Comparison of ENCODE assay signal across 11 cellular contexts in the genomic region with DNA sequence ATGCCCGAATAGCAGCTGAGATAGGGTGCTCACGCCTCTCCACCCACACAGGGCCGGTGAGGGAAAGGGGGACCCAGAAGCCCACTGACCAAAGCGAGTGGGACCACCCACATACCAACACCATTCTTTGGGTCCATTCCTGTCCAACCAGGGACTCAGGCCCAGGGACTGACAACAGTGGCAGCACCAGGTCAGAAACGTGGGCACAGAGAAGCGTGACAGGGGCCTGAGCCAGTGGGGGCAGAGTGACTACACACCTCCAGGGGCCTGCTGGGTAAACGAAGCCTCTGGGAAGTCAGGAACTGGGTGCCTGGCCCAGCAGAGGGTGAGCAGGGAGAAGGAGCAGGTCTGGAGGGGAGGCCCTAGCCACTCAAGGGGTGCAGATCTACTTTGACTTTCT. TPM values are rescaled to one million over a fixed set of nuclear protein-coding genes. Genes with fewer than 3 reads are reported as not detected.
DNase-seq lines count a peak whose midpoint lies in the region; ATAC-seq, FAIRE-seq and TF ChIP-seq lines count a peak whose summit lies in the region.
"Had no signal": no experiment of that assay in that cellular context is flagged by ENCODE, and none has a peak within 500 bp of the region (broad histone marks: within the 10 kb centered on the region; RNA-seq: fewer than 3 reads in every experiment).

No MANE protein-coding gene starts in this region.

- H3K27ac Mint-ChIP-seq in immature natural killer cell: no peak overlapping the region
- no peak overlapping the region for H3K27ac Mint-ChIP-seq in activated naive CD4-positive, alpha-beta T cell treated with anti-CD3 and anti-CD28 coated beads for 36 hours

- H3K4me1 Mint-ChIP-seq in immature natural killer cell: peaks cover 0 to 4% of the 10 kb centered on the region in 2 donors
- H3K4me1 Mint-ChIP-seq in activated naive CD4-positive, alpha-beta T cell treated with anti-CD3 and anti-CD28 coated beads for 36 hours (ENCODE audit: low read depth): peaks cover 8% of the 10 kb centered on the region

- DNase-seq in HepG2 (ENCODE audit: low spot score): no peak
- DNase-seq in right lobe of liver: no peak
- DNase-seq in Right ventricle myocardium inferior (ENCODE audit: missing footprints): no peak
- peak; percentile 73 for DNase-seq in posterior vena cava (ENCODE audit: low spot score)
- no peak for DNase-seq in D721Med (ENCODE audit: insufficient read length, low spot score)
- no peak for DNase-seq in immature natural killer cell
- DNase-seq in D341Med (ENCODE audit: low spot score): no peak
- no peak for DNase-seq in activated naive CD4-positive, alpha-beta T cell treated with anti-CD3 and anti-CD28 coated beads for 36 hours
- DNase-seq: brain microvascular endothelial cell had no signal

- no peak for TF ChIP-seq POLR2A in HepG2 (IDR thresholded peaks at IDR 0.05; ENCODE audit: insufficient read depth in 1 of 2, low read depth in 2 of 2, low read length in 2 of 2)
- no peak for TF ChIP-seq POLR2A in right lobe of liver (IDR thresholded peaks at IDR 0.05)

- H3K27me3 ChIP-seq in HepG2 (ENCODE audit: control insufficient read depth in 1 of 2, insufficient read depth in 2 of 2, low read length in 2 of 2) (no peaks in the 10 kb centered on the region), right lobe of liver (no peaks in the 10 kb centered on the region)
- H3K27me3 ChIP-seq: brain microvascular endothelial cell had no signal

- FAIRE-seq in HepG2 (lab: Jason Lieb, UNC) (no peak), D721Med (lab: Jason Lieb, UNC) (no peak)

- BruUV-seq in HepG2 (replicated peaks; lab: Mats Ljungman, UMichigan): TSS peak; percentile 43

- no peaks in the 10 kb centered on the region for H4K20me1 ChIP-seq in HepG2 (ENCODE audit: insufficient read depth, low read length)

- H3K4me3 Mint-ChIP-seq in immature natural killer cell: no peak overlapping the region
- H3K4me3 Mint-ChIP-seq in activated naive CD4-positive, alpha-beta T cell treated with anti-CD3 and anti-CD28 coated beads for 36 hours: no peak overlapping the region

- H3K9me3 ChIP-seq in HepG2 (ENCODE audit: low read length): no peaks in the 10 kb centered on the region
- H3K9me3 ChIP-seq in right lobe of liver: no peaks in the 10 kb centered on the region

- in situ Hi-C loops in HepG2 (cut with HindIII; ENCODE audit: extremely low pct_ligation_motif_present, low pct_unique_long_range_greater_than_20kb): no loop called here

- WGBS in HepG2 (ENCODE audit: low lambda C conversion rate): 75% methylated on average over 7 of the region's 7 CpGs
- WGBS in right lobe of liver (ENCODE audit: insufficient coverage, low coverage, low lambda C conversion rate, missing lambda C conversion rate): 41% methylated on average over 7 of the region's 7 CpGs

- peaks cover 0 to 18% of the 10 kb centered on the region in 2 experiments; a peak in 2 of 5 replicates for H3K36me3 ChIP-seq in HepG2 (replicated peaks in 1 of 2; ENCODE audit: control insufficient read depth in 1 of 2, insufficient read depth in 2 of 2, low read length in 2 of 2)
- H3K36me3 ChIP-seq in right lobe of liver: peaks cover 0 to 34% (median 18%) of the 10 kb centered on the region in 4 donors

- H3K36me3 Mint-ChIP-seq in immature natural killer cell: peaks cover 4 to 25% (median 4%) of the 10 kb centered on the region in 3 donors
- H3K36me3 Mint-ChIP-seq in activated naive CD4-positive, alpha-beta T cell treated with anti-CD3 and anti-CD28 coated beads for 36 hours (ENCODE audit: low read depth): peaks cover 6% of the 10 kb centered on the region

- H3K9ac ChIP-seq in HepG2 (ENCODE audit: insufficient read depth, low read depth, low read length): no peak overlapping the region

- no peak overlapping the region for H3K4me2 ChIP-seq in HepG2 (ENCODE audit: low read depth, low read length)

- H3K4me1 ChIP-seq in HepG2 (ENCODE audit: insufficient read depth, low read length): peaks cover 33% of the 10 kb centered on the region
- H3K4me1 ChIP-seq in right lobe of liver: peaks cover 0 to 21% (median 11%) of the 10 kb centered on the region in 4 donors

- CTCF ChIA-PET in HepG2 (lab: Yijun Ruan, JAX; ENCODE audit: low intra/inter-chr PET ratio, low total read pairs): interaction anchor here (1.4 to 2.3 kb wide), 2 partner anchors 34 to 125 kb away, joined by 4 to 36 read pairs; no protein-coding TSS in a partner anchor
- CTCF ChIA-PET in activated naive CD4-positive, alpha-beta T cell treated with anti-CD3 and anti-CD28 coated beads for 36 hours (lab: Charles Lee): interaction anchor here (0.6 to 19.4 kb wide), 28 partner anchors 8 to 280 kb away, joined by 3 to 360 read pairs (median 5); partner anchors contain the start of genes ESPL1, IGFBP6, SOAT2 and SPRYD3

- POLR2A ChIA-PET in HepG2 (lab: Yijun Ruan, JAX): interaction anchor here (0.8 to 4.6 kb wide), 14 partner anchors 10 to 256 kb away, joined by 3 to 47 read pairs (median 6); partner anchors contain the start of genes AAAS, CSAD, SOAT2 and SPRYD3

- H3K4me3 ChIP-seq in HepG2 (replicated peaks in 1 of 3; ENCODE audit: insufficient read depth in 1 of 3, low read depth in 2 of 3, low read length in 3 of 3) (no peak overlapping the region), right lobe of liver (no peak overlapping the region)

- intact Hi-C loops in HepG2 (cut with micrococcal nuclease; ENCODE audit: unreplicated experiment) (no loop called here), right lobe of liver (cut with DNase I) (loop anchor here (5.0 to 10.0 kb wide), 4 partner anchors 37 to 129 kb away; partner anchors contain the start of gene SOAT2 (in 1 of the 2)), Right ventricle myocardium inferior (cut with DNase I) (loop anchor here (5.0 kb wide), 1 partner anchor 232 kb away; the partner anchor contains the start of genes MYG1 and PFDN5), posterior vena cava (cut with DNase I) (loop anchor here (5.0 kb wide), 2 partner anchors 37 to 132 kb away; partner anchors contain the start of gene SOAT2 (in 2 of the 2))
- intact Hi-C loops in activated naive CD4-positive, alpha-beta T cell treated with anti-CD3 and anti-CD28 coated beads for 36 hours (cut with micrococcal nuclease): loop anchor here (5.0 kb wide), 1 partner anchor 132 kb away; no protein-coding TSS in a partner anchor

- H3K27ac ChIP-seq in HepG2 (ENCODE audit: extremely low read length, insufficient read depth, low read length) (no peak overlapping the region), right lobe of liver (peak overlapping the region in 1 of 3 donors; percentile 18)

- H2AFZ ChIP-seq in HepG2 (ENCODE audit: low read length): no peak overlapping the region

- TF ChIP-seq EP300 in HepG2 (IDR thresholded peaks at IDR 0.05; ENCODE audit: low read depth in 2 of 2, low read length in 2 of 2): no peak
- TF ChIP-seq EP300 in HepG2 (CRISPR knock-in tag; IDR thresholded peaks at IDR 0.05; ENCODE audit: borderline replicate concordance): no peak

- ATAC-seq in HepG2 (no peak), right lobe of liver (no peak), Right ventricle myocardium inferior (peak; percentile 1)

- no peaks in the 10 kb centered on the region for H3K79me2 ChIP-seq in HepG2 (ENCODE audit: insufficient read depth, low read length)

- TF ChIP-seq CTCF in HepG2 (CRISPR knock-in tag; IDR thresholded peaks at IDR 0.05) (no peak), right lobe of liver (IDR thresholded peaks at IDR 0.05) (no peak), D721Med (IDR thresholded peaks at IDR 0.05; ENCODE audit: insufficient read depth, missing control alignments) (no peak)

- peaks cover 0 to 2% (median 0%) of the 10 kb centered on the region in 3 donors for H3K27me3 Mint-ChIP-seq in immature natural killer cell (ENCODE audit: low read depth in 3 of 3)
- no peaks in the 10 kb centered on the region for H3K27me3 Mint-ChIP-seq in activated naive CD4-positive, alpha-beta T cell treated with anti-CD3 and anti-CD28 coated beads for 36 hours (ENCODE audit: low read depth)

- TF ChIP-seq RAD21 in HepG2 (CRISPR knock-in tag; IDR thresholded peaks at IDR 0.05): no peak

- no peaks in the 10 kb centered on the region for H3K9me3 Mint-ChIP-seq in immature natural killer cell
- H3K9me3 Mint-ChIP-seq in activated naive CD4-positive, alpha-beta T cell treated with anti-CD3 and anti-CD28 coated beads for 36 hours: no peaks in the 10 kb centered on the region

RNA-seq across cellular contexts. Expression of gene SPRYD3, which starts 13.7 kb away (rescaled TPM):
- 9.0 and 9.2 TPM in 2 replicates for total RNA-seq in HepG2 (2016; rRNA removed; fragmentation: Illumina TruSeq; extraction: Trizol)
- total RNA-seq in HepG2 (2016; cell fraction: cytosol; rRNA removed; fragmentation: Illumina TruSeq; extraction: Trizol; ENCODE audit: low read depth): 0.79 and 1.3 TPM in 2 replicates
- total RNA-seq in HepG2 (2016; cell fraction: insoluble cytoplasmic fraction; rRNA removed; fragmentation: Illumina TruSeq; extraction: Trizol): 7.9 and 8.6 TPM in 2 replicates
- 2.8 and 3.1 TPM in 2 replicates for total RNA-seq in HepG2 (2016; cell fraction: membrane; rRNA removed; fragmentation: Illumina TruSeq; extraction: Trizol)
- total RNA-seq in HepG2 (2016; cell fraction: nucleus; rRNA removed; fragmentation: Illumina TruSeq; extraction: Trizol): 5.1 and 5.3 TPM in 2 replicates
- 9.2 and 10.7 TPM in 2 replicates for polyA plus RNA-seq in HepG2 (2011; rRNA removed)
- 11.7 and 12.2 TPM in 2 replicates for polyA plus RNA-seq in HepG2 (2011; cell fraction: cytosol; rRNA removed)
- 12.1 and 12.6 TPM in 2 replicates for polyA plus RNA-seq in HepG2 (2011; cell fraction: nucleus; rRNA removed)
- 6.0 and 9.7 TPM in 2 replicates for polyA plus RNA-seq in HepG2 (2012)
- 0.86 and 1.1 TPM in 2 replicates for polyA plus RNA-seq in HepG2 (2016; cell fraction: cytosol; fragmentation: Illumina TruSeq; extraction: Trizol; ENCODE audit: low read depth)
- 11.6 and 12.5 TPM in 2 replicates for polyA plus RNA-seq in HepG2 (2016; cell fraction: insoluble cytoplasmic fraction; fragmentation: Illumina TruSeq; extraction: Trizol; ENCODE audit: low read depth)
- polyA plus RNA-seq in HepG2 (2016; cell fraction: membrane; fragmentation: Illumina TruSeq; extraction: Trizol; ENCODE audit: low read depth): 2.0 and 3.3 TPM in 2 replicates
- polyA plus RNA-seq in HepG2 (2016; cell fraction: nucleus; fragmentation: Illumina TruSeq; extraction: Trizol; ENCODE audit: insufficient read depth, low read depth): 7.6 and 8.3 TPM in 2 replicates
- 27.5 and 69.5 TPM in 2 replicates for polyA minus RNA-seq in HepG2 (2011; rRNA and poly(A)+ RNA removed; ENCODE audit: low replicate concordance)
- polyA minus RNA-seq in HepG2 (2011; cell fraction: cytosol; rRNA and poly(A)+ RNA removed): 8.3 and 10.6 TPM in 2 replicates
- 9.5 and 12.8 TPM in 2 replicates for polyA minus RNA-seq in HepG2 (2011; cell fraction: nucleus; rRNA and poly(A)+ RNA removed)
- 10 to 100 TPM; 12.3 to 18.2 (median 14.4) TPM for total RNA-seq in right lobe of liver
- 41.0 TPM for total RNA-seq in Right ventricle myocardium inferior
- total RNA-seq in posterior vena cava: 10 to 100 TPM; 77.6 to 90.5 TPM
- 10 to 100 TPM; 35.6 to 70.4 (median 59.6) TPM for polyA plus RNA-seq in immature natural killer cell
- 10 to 100 TPM; 20.1 to 20.2 TPM for total RNA-seq in activated naive CD4-positive, alpha-beta T cell treated with anti-CD3 and anti-CD28 coated beads for 36 hours

RNA-seq across cellular contexts. Expression of gene TNS2, which starts 15.6 kb away (rescaled TPM):
- total RNA-seq in HepG2 (2016; rRNA removed; fragmentation: Illumina TruSeq; extraction: Trizol) (3.2 and 8.9 TPM in 2 replicates), right lobe of liver (100 to 1,000 TPM in 3 of 6 experiments, 10 to 100 TPM in 3; 50.5 to 139 (median 86.9) TPM), Right ventricle myocardium inferior (122 TPM), posterior vena cava (100 to 1,000 TPM; 139 to 218 TPM)
- 3.1 and 5.0 TPM in 2 replicates for total RNA-seq in HepG2 (2016; cell fraction: cytosol; rRNA removed; fragmentation: Illumina TruSeq; extraction: Trizol; ENCODE audit: low read depth)
- 2.8 and 9.5 TPM in 2 replicates for total RNA-seq in HepG2 (2016; cell fraction: insoluble cytoplasmic fraction; rRNA removed; fragmentation: Illumina TruSeq; extraction: Trizol)
- 3.1 and 3.8 TPM in 2 replicates for total RNA-seq in HepG2 (2016; cell fraction: membrane; rRNA removed; fragmentation: Illumina TruSeq; extraction: Trizol)
- 13.3 and 14.8 TPM in 2 replicates for total RNA-seq in HepG2 (2016; cell fraction: nucleus; rRNA removed; fragmentation: Illumina TruSeq; extraction: Trizol)
- polyA plus RNA-seq in HepG2 (2011; rRNA removed) (18.0 and 20.4 TPM in 2 replicates), immature natural killer cell (not detected)
- 3.9 and 6.8 TPM in 2 replicates for polyA plus RNA-seq in HepG2 (2011; cell fraction: cytosol; rRNA removed)
- polyA plus RNA-seq in HepG2 (2011; cell fraction: nucleus; rRNA removed): 181 and 258 TPM in 2 replicates
- polyA plus RNA-seq in HepG2 (2012): 13.0 and 15.3 TPM in 2 replicates
- 0.96 and 1.4 TPM in 2 replicates for polyA plus RNA-seq in HepG2 (2016; cell fraction: cytosol; fragmentation: Illumina TruSeq; extraction: Trizol; ENCODE audit: low read depth)
- polyA plus RNA-seq in HepG2 (2016; cell fraction: insoluble cytoplasmic fraction; fragmentation: Illumina TruSeq; extraction: Trizol; ENCODE audit: low read depth): 5.7 and 8.2 TPM in 2 replicates
- 2.0 and 4.2 TPM in 2 replicates for polyA plus RNA-seq in HepG2 (2016; cell fraction: membrane; fragmentation: Illumina TruSeq; extraction: Trizol; ENCODE audit: low read depth)
- polyA plus RNA-seq in HepG2 (2016; cell fraction: nucleus; fragmentation: Illumina TruSeq; extraction: Trizol; ENCODE audit: insufficient read depth, low read depth): 34.1 and 49.0 TPM in 2 replicates
- polyA minus RNA-seq in HepG2 (2011; rRNA and poly(A)+ RNA removed; ENCODE audit: low replicate concordance): 34.0 and 38.3 TPM in 2 replicates
- 9.9 and 10.3 TPM in 2 replicates for polyA minus RNA-seq in HepG2 (2011; cell fraction: cytosol; rRNA and poly(A)+ RNA removed)
- 63.8 and 80.3 TPM in 2 replicates for polyA minus RNA-seq in HepG2 (2011; cell fraction: nucleus; rRNA and poly(A)+ RNA removed)
- under 1 TPM; 0.37 to 0.67 TPM for total RNA-seq in activated naive CD4-positive, alpha-beta T cell treated with anti-CD3 and anti-CD28 coated beads for 36 hours

RNA-seq across cellular contexts. Expression of gene IGFBP6, which starts 32.0 kb away (rescaled TPM):
- 2.1 and 3.9 TPM in 2 replicates for total RNA-seq in HepG2 (2016; rRNA removed; fragmentation: Illumina TruSeq; extraction: Trizol)
- 5.3 and 5.9 TPM in 2 replicates for total RNA-seq in HepG2 (2016; cell fraction: cytosol; rRNA removed; fragmentation: Illumina TruSeq; extraction: Trizol; ENCODE audit: low read depth)
- 2.5 and 4.7 TPM in 2 replicates for total RNA-seq in HepG2 (2016; cell fraction: insoluble cytoplasmic fraction; rRNA removed; fragmentation: Illumina TruSeq; extraction: Trizol)
- 3.3 and 3.5 TPM in 2 replicates for total RNA-seq in HepG2 (2016; cell fraction: membrane; rRNA removed; fragmentation: Illumina TruSeq; extraction: Trizol)
- total RNA-seq in HepG2 (2016; cell fraction: nucleus; rRNA removed; fragmentation: Illumina TruSeq; extraction: Trizol): 1.9 and 3.2 TPM in 2 replicates
- polyA plus RNA-seq in HepG2 (2011; rRNA removed): 22.6 and 25.2 TPM in 2 replicates
- 19.0 and 41.0 TPM in 2 replicates for polyA plus RNA-seq in HepG2 (2011; cell fraction: cytosol; rRNA removed)
- 8.4 and 9.6 TPM in 2 replicates for polyA plus RNA-seq in HepG2 (2011; cell fraction: nucleus; rRNA removed)
- 3.4 and 4.6 TPM in 2 replicates for polyA plus RNA-seq in HepG2 (2012)
- polyA plus RNA-seq in HepG2 (2016; cell fraction: cytosol; fragmentation: Illumina TruSeq; extraction: Trizol; ENCODE audit: low read depth): 4.2 and 5.7 TPM in 2 replicates
- polyA plus RNA-seq in HepG2 (2016; cell fraction: insoluble cytoplasmic fraction; fragmentation: Illumina TruSeq; extraction: Trizol; ENCODE audit: low read depth): 2.0 and 2.4 TPM in 2 replicates
- polyA plus RNA-seq in HepG2 (2016; cell fraction: membrane; fragmentation: Illumina TruSeq; extraction: Trizol; ENCODE audit: low read depth): 3.2 and 3.8 TPM in 2 replicates
- polyA plus RNA-seq in HepG2 (2016; cell fraction: nucleus; fragmentation: Illumina TruSeq; extraction: Trizol; ENCODE audit: insufficient read depth, low read depth): 5.4 and 7.5 TPM in 2 replicates
- polyA minus RNA-seq in HepG2 (2011; rRNA and poly(A)+ RNA removed; ENCODE audit: low replicate concordance): 9.0 and 27.1 TPM in 2 replicates
- polyA minus RNA-seq in HepG2 (2011; cell fraction: cytosol; rRNA and poly(A)+ RNA removed): 8.7 and 9.5 TPM in 2 replicates
- 0.77 and 1.6 TPM in 2 replicates for polyA minus RNA-seq in HepG2 (2011; cell fraction: nucleus; rRNA and poly(A)+ RNA removed)
- 10 to 100 TPM in 2 of 6 experiments, 1 to 10 TPM in 4; 1.7 to 25.4 (median 4.9) TPM for total RNA-seq in right lobe of liver
- 54.3 TPM for total RNA-seq in Right ventricle myocardium inferior
- total RNA-seq in posterior vena cava: 100 to 1,000 TPM; 679 to 733 TPM
- 1 to 10 TPM in 1 of 3 donors, under 1 TPM in 1, not detected in 1; 0.69 to 2.1 TPM for polyA plus RNA-seq in immature natural killer cell
- 1 to 10 TPM; 3.7 to 6.4 TPM for total RNA-seq in activated naive CD4-positive, alpha-beta T cell treated with anti-CD3 and anti-CD28 coated beads for 36 hours
- total RNA-seq: mononuclear cell had no signal

RNA-seq across cellular contexts. Expression of gene SOAT2, which starts 37.8 kb away (rescaled TPM):
- total RNA-seq in HepG2 (2016; rRNA removed; fragmentation: Illumina TruSeq; extraction: Trizol) (6.1 and 14.9 TPM in 2 replicates), right lobe of liver (1 to 10 TPM in 3 of 6 experiments, under 1 TPM in 3; 0.62 to 3.4 (median 0.99) TPM), Right ventricle myocardium inferior (not detected), posterior vena cava (under 1 TPM; 0.32 to 0.90 TPM)
- total RNA-seq in HepG2 (2016; cell fraction: cytosol; rRNA removed; fragmentation: Illumina TruSeq; extraction: Trizol; ENCODE audit: low read depth): 1.3 and 1.6 TPM in 2 replicates
- total RNA-seq in HepG2 (2016; cell fraction: insoluble cytoplasmic fraction; rRNA removed; fragmentation: Illumina TruSeq; extraction: Trizol): 5.1 and 14.3 TPM in 2 replicates
- total RNA-seq in HepG2 (2016; cell fraction: membrane; rRNA removed; fragmentation: Illumina TruSeq; extraction: Trizol): 3.9 and 5.2 TPM in 2 replicates
- total RNA-seq in HepG2 (2016; cell fraction: nucleus; rRNA removed; fragmentation: Illumina TruSeq; extraction: Trizol): 20.7 and 23.6 TPM in 2 replicates
- polyA plus RNA-seq in HepG2 (2011; rRNA removed) (108 and 131 TPM in 2 replicates), immature natural killer cell (not detected)
- 102 and 125 TPM in 2 replicates for polyA plus RNA-seq in HepG2 (2011; cell fraction: cytosol; rRNA removed)
- polyA plus RNA-seq in HepG2 (2011; cell fraction: nucleus; rRNA removed): 476 and 502 TPM in 2 replicates
- 40.7 and 74.1 TPM in 2 replicates for polyA plus RNA-seq in HepG2 (2012)
- polyA plus RNA-seq in HepG2 (2016; cell fraction: cytosol; fragmentation: Illumina TruSeq; extraction: Trizol; ENCODE audit: low read depth): 2.1 and 3.1 TPM in 2 replicates
- polyA plus RNA-seq in HepG2 (2016; cell fraction: insoluble cytoplasmic fraction; fragmentation: Illumina TruSeq; extraction: Trizol; ENCODE audit: low read depth): 8.4 and 8.5 TPM in 2 replicates
- 3.3 and 4.5 TPM in 2 replicates for polyA plus RNA-seq in HepG2 (2016; cell fraction: membrane; fragmentation: Illumina TruSeq; extraction: Trizol; ENCODE audit: low read depth)
- polyA plus RNA-seq in HepG2 (2016; cell fraction: nucleus; fragmentation: Illumina TruSeq; extraction: Trizol; ENCODE audit: insufficient read depth, low read depth): 40.5 and 42.0 TPM in 2 replicates
- 0.16 and 255 TPM in 2 replicates for polyA minus RNA-seq in HepG2 (2011; rRNA and poly(A)+ RNA removed; ENCODE audit: low replicate concordance)
- polyA minus RNA-seq in HepG2 (2011; cell fraction: cytosol; rRNA and poly(A)+ RNA removed): 39.8 and 42.8 TPM in 2 replicates
- polyA minus RNA-seq in HepG2 (2011; cell fraction: nucleus; rRNA and poly(A)+ RNA removed): 79.3 and 125 TPM in 2 replicates
- under 1 TPM; 0.74 to 0.81 TPM for total RNA-seq in activated naive CD4-positive, alpha-beta T cell treated with anti-CD3 and anti-CD28 coated beads for 36 hours
- total RNA-seq: urinary bladder had no signal

RNA-seq across cellular contexts. Expression of gene EIF4B, which starts 59.2 kb away (rescaled TPM):
- 548 and 779 TPM in 2 replicates for total RNA-seq in HepG2 (2016; rRNA removed; fragmentation: Illumina TruSeq; extraction: Trizol)
- total RNA-seq in HepG2 (2016; cell fraction: cytosol; rRNA removed; fragmentation: Illumina TruSeq; extraction: Trizol; ENCODE audit: low read depth): 127 and 150 TPM in 2 replicates
- total RNA-seq in HepG2 (2016; cell fraction: insoluble cytoplasmic fraction; rRNA removed; fragmentation: Illumina TruSeq; extraction: Trizol): 568 and 746 TPM in 2 replicates
- total RNA-seq in HepG2 (2016; cell fraction: membrane; rRNA removed; fragmentation: Illumina TruSeq; extraction: Trizol): 454 and 551 TPM in 2 replicates
- 263 and 291 TPM in 2 replicates for total RNA-seq in HepG2 (2016; cell fraction: nucleus; rRNA removed; fragmentation: Illumina TruSeq; extraction: Trizol)
- polyA plus RNA-seq in HepG2 (2011; rRNA removed): 327 and 416 TPM in 2 replicates
- 501 and 516 TPM in 2 replicates for polyA plus RNA-seq in HepG2 (2011; cell fraction: cytosol; rRNA removed)
- polyA plus RNA-seq in HepG2 (2011; cell fraction: nucleus; rRNA removed): 203 and 222 TPM in 2 replicates
- polyA plus RNA-seq in HepG2 (2012): 450 and 479 TPM in 2 replicates
- 74.7 and 91.4 TPM in 2 replicates for polyA plus RNA-seq in HepG2 (2016; cell fraction: cytosol; fragmentation: Illumina TruSeq; extraction: Trizol; ENCODE audit: low read depth)
- polyA plus RNA-seq in HepG2 (2016; cell fraction: insoluble cytoplasmic fraction; fragmentation: Illumina TruSeq; extraction: Trizol; ENCODE audit: low read depth): 445 and 458 TPM in 2 replicates
- polyA plus RNA-seq in HepG2 (2016; cell fraction: membrane; fragmentation: Illumina TruSeq; extraction: Trizol; ENCODE audit: low read depth): 254 and 316 TPM in 2 replicates
- polyA plus RNA-seq in HepG2 (2016; cell fraction: nucleus; fragmentation: Illumina TruSeq; extraction: Trizol; ENCODE audit: insufficient read depth, low read depth): 258 and 266 TPM in 2 replicates
- polyA minus RNA-seq in HepG2 (2011; rRNA and poly(A)+ RNA removed; ENCODE audit: low replicate concordance): 738 and 1,247 TPM in 2 replicates
- polyA minus RNA-seq in HepG2 (2011; cell fraction: cytosol; rRNA and poly(A)+ RNA removed): 496 and 595 TPM in 2 replicates
- polyA minus RNA-seq in HepG2 (2011; cell fraction: nucleus; rRNA and poly(A)+ RNA removed): 250 and 365 TPM in 2 replicates
- total RNA-seq in right lobe of liver: 100 to 1,000 TPM; 143 to 270 (median 180) TPM
- 416 TPM for total RNA-seq in Right ventricle myocardium inferior
- total RNA-seq in posterior vena cava: 100 to 1,000 TPM; 311 to 314 TPM
- polyA plus RNA-seq in immature natural killer cell: 10 to 100 TPM; 57.2 to 83.4 (median 69.2) TPM
- total RNA-seq in activated naive CD4-positive, alpha-beta T cell treated with anti-CD3 and anti-CD28 coated beads for 36 hours: 100 to 1,000 TPM; 813 to 821 TPM

Comparison
In these comparisons a context has a peak if more than half of its experiments do, and no peak if none do; other contexts are left out.
1. RNA of gene IGFBP6, which starts 32.0 kb away (total RNA-seq): 679 to 733 TPM in posterior vena cava; 54.3 TPM in Right ventricle myocardium inferior (single experiment), 3.7 to 6.4 TPM in activated naive CD4-positive, alpha-beta T cell treated with anti-CD3 and anti-CD28 coated beads for 36 hours, 1.7 to 25.4 TPM in right lobe of liver and 1.9 to 5.9 TPM in HepG2; every median in the first group is over 10 times any median in the second.